Comparison of ENCODE assay signal across 26 cellular contexts in genomic region chr14:89849931-89850330, GRCh38.
DNase-seq lines count a peak whose midpoint lies in the region; TF ChIP-seq lines count a peak whose summit lies in the region.
"Had no signal": no experiment of that assay in that cellular context is flagged by ENCODE, and none has a peak within 500 bp of the region (broad histone marks: within the 10 kb centered on the region; RNA-seq: fewer than 3 reads in every experiment).

No MANE protein-coding gene starts in this region.

- TF ChIP-seq CTCF in fibroblast of pulmonary artery (IDR thresholded peaks at IDR 0.05; ENCODE audit: low read length, missing control alignments) = no peak
- no peak for TF ChIP-seq CTCF in Caco-2 (IDR thresholded peaks at IDR 0.05; ENCODE audit: insufficient read depth in 1 of 2, low read depth in 1 of 2, low read length in 1 of 2, severe bottlenecking in 1 of 2, unreplicated experiment in 1 of 2)

- H3K4me3 Mint-ChIP-seq in Caco-2 (ENCODE audit: unreplicated experiment) = no peak overlapping the region
- H3K4me3 Mint-ChIP-seq in T-helper 2 cell treated with Interferon-gamma antibody and Interleukin-4, amounts not matched to agents 5 μg/mL and 100 μg/mL, for 36 hours = no peak overlapping the region
- H3K4me3 Mint-ChIP-seq: activated T-cell treated with anti-CD3 and anti-CD28 coated beads, Interleukin-2, amount 50 U/mL, for 24 hours; dendritic cell treated with granulocyte-macrophage colony-stimulating factor and Interleukin-4, amounts not matched to agents 40 ng/mL and 50 ng/mL, for 4 days; naive thymus-derived CD8-positive, alpha-beta T cell; T-helper 17 cell; type B pancreatic cell had no signal

- peaks cover 11% of the 10 kb centered on the region for H3K9me3 Mint-ChIP-seq in Caco-2 (ENCODE audit: unreplicated experiment)
- no peaks in the 10 kb centered on the region for H3K9me3 Mint-ChIP-seq in T-helper 2 cell treated with Interferon-gamma antibody and Interleukin-4, amounts not matched to agents 5 μg/mL and 100 μg/mL, for 36 hours
- H3K9me3 Mint-ChIP-seq: activated T-cell treated with anti-CD3 and anti-CD28 coated beads, Interleukin-2, amount 50 U/mL, for 24 hours; type B pancreatic cell had no signal

- H3K27me3 Mint-ChIP-seq in Caco-2 (ENCODE audit: insufficient read depth, unreplicated experiment) = no peaks in the 10 kb centered on the region
- H3K27me3 Mint-ChIP-seq in T-helper 2 cell treated with Interferon-gamma antibody and Interleukin-4, amounts not matched to agents 5 μg/mL and 100 μg/mL, for 36 hours (ENCODE audit: low read depth) = no peaks in the 10 kb centered on the region
- H3K27me3 Mint-ChIP-seq: activated T-cell treated with anti-CD3 and anti-CD28 coated beads, Interleukin-2, amount 50 U/mL, for 24 hours; dendritic cell treated with granulocyte-macrophage colony-stimulating factor and Interleukin-4, amounts not matched to agents 40 ng/mL and 50 ng/mL, for 4 days; T-helper 17 cell; type B pancreatic cell had no signal

- H3K4me3 ChIP-seq in fibroblast of pulmonary artery (replicated peaks; ENCODE audit: low read depth, low read length) (no peak overlapping the region), Caco-2 (ENCODE audit: low read depth, low read length) (no peak overlapping the region)
- H3K4me3 ChIP-seq: GM12878, skin epidermis had no signal

- peak; percentile 9 for DNase-seq in NCI-H2171 treated with DMSO at 0.1 percent for 48 hours (lab: John Stamatoyannopoulos, UW)
- DNase-seq in NCI-H2171 (lab: John Stamatoyannopoulos, UW) = no peak
- DNase-seq in astrocyte of the hippocampus (ENCODE audit: low read depth, low spot score) = peak; percentile 50
- DNase-seq in fibroblast of pulmonary artery (ENCODE audit: low read depth) = peak; percentile 51
- no peak for DNase-seq in Caco-2
- no peak for DNase-seq in T-helper 1 cell
- no peak for DNase-seq in T-helper 2 cell treated with Interferon-gamma antibody and Interleukin-4, amounts not matched to agents 5 μg/mL and 100 μg/mL, for 36 hours (ENCODE audit: low spot score)
- no peak for DNase-seq in NCI-H1105 (lab: John Stamatoyannopoulos, UW)
- DNase-seq: 8988T; activated CD4-positive, alpha-beta T cell treated with anti-CD3 and anti-CD28 coated beads for 4 hours; activated CD8-positive, alpha-beta memory T cell treated with anti-CD3 and anti-CD28 coated beads for 24 hours; activated gamma-delta T cell treated with Interleukin-2 at 50 U/mL for 16 hours; activated T-cell treated with anti-CD3 and anti-CD28 coated beads, Interleukin-2, amount 50 U/mL, for 24 hours; BE2C; islet precursor cell; midbrain; naive thymus-derived CD8-positive, alpha-beta T cell; NCI-H1436; NCI-H524; RPMI8226; T-helper 17 cell had no signal

- H3K36me3 ChIP-seq in Caco-2 (ENCODE audit: control insufficient read depth, insufficient read depth, low read length) = no peaks in the 10 kb centered on the region
- H3K36me3 ChIP-seq: BE2C had no signal

- CTCF ChIA-PET in Caco-2 (lab: Charles Lee) = no interaction called here

- no peaks in the 10 kb centered on the region for H3K36me3 Mint-ChIP-seq in Caco-2 (ENCODE audit: insufficient read depth, unreplicated experiment)
- H3K36me3 Mint-ChIP-seq in T-helper 2 cell treated with Interferon-gamma antibody and Interleukin-4, amounts not matched to agents 5 μg/mL and 100 μg/mL, for 36 hours (ENCODE audit: low read depth) = no peaks in the 10 kb centered on the region
- H3K36me3 Mint-ChIP-seq: naive thymus-derived CD8-positive, alpha-beta T cell had no signal

- intact Hi-C loops in Caco-2 (cut with micrococcal nuclease; ENCODE audit: unreplicated experiment) = no loop called here

- no peaks in the 10 kb centered on the region for H3K9me3 ChIP-seq in Caco-2
- H3K9me3 ChIP-seq: BE2C had no signal

- POLR2A ChIA-PET in Caco-2 (lab: Charles Lee) = no interaction called here

- no peaks in the 10 kb centered on the region for H3K4me1 Mint-ChIP-seq in Caco-2 (ENCODE audit: low read depth, unreplicated experiment)
- no peaks in the 10 kb centered on the region for H3K4me1 Mint-ChIP-seq in T-helper 2 cell treated with Interferon-gamma antibody and Interleukin-4, amounts not matched to agents 5 μg/mL and 100 μg/mL, for 36 hours (ENCODE audit: low read depth)
- H3K4me1 Mint-ChIP-seq: naive thymus-derived CD8-positive, alpha-beta T cell had no signal

- no peaks in the 10 kb centered on the region for H3K27me3 ChIP-seq in Caco-2 (replicated peaks; ENCODE audit: control insufficient read depth, insufficient read depth, low read length)
- H3K27me3 ChIP-seq: BE2C, foreskin keratinocyte had no signal

- BruUV-seq in Caco-2 (replicated peaks; lab: Mats Ljungman, UMichigan) = no TSS peak

- H3K4me1 ChIP-seq in Caco-2 = peaks cover 11% of the 10 kb centered on the region
- H3K4me1 ChIP-seq: BE2C, foreskin keratinocyte had no signal

- H3K27ac Mint-ChIP-seq in Caco-2 (ENCODE audit: unreplicated experiment) = no peak overlapping the region
- H3K27ac Mint-ChIP-seq in T-helper 2 cell treated with Interferon-gamma antibody and Interleukin-4, amounts not matched to agents 5 μg/mL and 100 μg/mL, for 36 hours = no peak overlapping the region
- H3K27ac Mint-ChIP-seq: activated T-cell treated with anti-CD3 and anti-CD28 coated beads, Interleukin-2, amount 50 U/mL, for 24 hours; dendritic cell treated with granulocyte-macrophage colony-stimulating factor and Interleukin-4, amounts not matched to agents 40 ng/mL and 50 ng/mL, for 4 days; T-helper 17 cell; type B pancreatic cell had no signal

Comparison
In these comparisons a context has a peak if more than half of its experiments do, and no peak if none do; other contexts are left out.
1. DNase-seq: peak in NCI-H2171 treated with DMSO at 0.1 percent for 48 hours (single experiment), astrocyte of the hippocampus (single experiment) and fibroblast of pulmonary artery (single experiment); none in NCI-H2171 (single experiment), Caco-2 (0 of 2), T-helper 1 cell (0 of 5), T-helper 2 cell treated with Interferon-gamma antibody and Interleukin-4, amounts not matched to agents 5 μg/mL and 100 μg/mL, for 36 hours (single experiment) and NCI-H1105 (single experiment).